Comparison of ENCODE assay signal across 18 cellular contexts in the genomic region with DNA sequence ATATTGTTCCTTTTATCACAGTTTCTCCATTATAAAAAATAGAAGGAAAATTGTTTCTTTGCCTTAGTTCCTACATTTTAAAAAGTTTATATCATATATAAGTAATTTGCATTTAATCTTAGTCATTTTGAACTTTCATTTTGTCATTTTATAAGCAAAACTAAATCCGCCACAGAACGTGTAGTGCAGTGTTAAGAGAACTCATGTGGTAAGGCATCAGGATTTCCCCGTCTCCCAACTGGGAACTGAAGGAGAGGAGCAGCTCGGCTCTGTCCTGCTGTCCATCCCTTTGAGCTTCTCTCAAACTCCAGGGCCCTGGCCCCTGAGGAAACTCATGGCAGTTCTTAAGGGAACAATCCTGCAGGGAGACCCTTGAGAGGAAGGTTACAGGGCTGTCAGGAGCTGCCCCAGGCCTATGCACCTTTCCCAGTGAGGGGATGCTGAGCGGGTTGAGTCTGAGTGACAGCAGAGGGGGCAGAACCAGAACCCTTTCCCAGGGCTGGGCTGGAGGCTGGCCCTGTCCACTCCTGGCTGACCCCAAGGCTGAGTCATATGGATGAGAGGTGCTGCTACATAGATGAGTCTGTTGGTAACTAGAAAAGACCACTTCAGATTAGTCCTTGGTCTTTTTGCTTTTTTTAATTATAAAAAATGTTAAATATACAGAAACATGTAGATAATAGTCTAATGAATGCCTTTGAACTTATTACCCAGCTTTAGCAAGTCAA.
"Had no signal": no experiment of that assay in that cellular context is flagged by ENCODE, and none has a peak within 500 bp of the region (broad histone marks: within the 10 kb centered on the region; RNA-seq: fewer than 3 reads in every experiment).

No MANE protein-coding gene starts in this region.

- H3K36me3 ChIP-seq: breast epithelium, gastrocnemius medialis, heart left ventricle had no signal

- ATAC-seq: gastrocnemius medialis; heart left ventricle; stimulated activated memory B cell treated with anti-CD40 and anti-IgM and Interleukin-4, amounts not matched to agents 10 μg/mL and 1 μg/mL and 100 μg/mL, for 72 hours had no signal

- H3K27ac ChIP-seq: breast epithelium, gastrocnemius medialis, heart left ventricle, neutrophil had no signal

- FAIRE-seq: islet of Langerhans, TTC549, urothelium cell line had no signal

- DNase-seq: activated CD4-positive, alpha-beta T cell treated with anti-CD3 and anti-CD28 coated beads, Interleukin-2, amount 50 U/mL, for 1 hour; activated CD4-positive, CD25-positive, alpha-beta regulatory T cell; activated gamma-delta T cell treated with Interleukin-2 at 50 U/mL for 16 hours; activated naive CD8-positive, alpha-beta T cell treated with anti-CD3 and anti-CD28 coated beads, Interleukin-2, amount 10 ng/mL, durations not matched to agents 7 days and 5 days; aorta; cerebellar nuclear complex; effector memory CD4-positive, alpha-beta T cell; gastrocnemius medialis; heart left ventricle; naive B cell; SW 1271 had no signal

- H3K27ac Mint-ChIP-seq: activated naive CD8-positive, alpha-beta T cell treated with anti-CD3 and anti-CD28 coated beads, Interleukin-2, amount 10 ng/mL, durations not matched to agents 7 days and 5 days; dendritic cell treated with granulocyte-macrophage colony-stimulating factor and Interleukin-4, amounts not matched to agents 40 ng/mL and 50 ng/mL, for 4 days; stimulated activated memory B cell treated with anti-CD40 and anti-IgM and Interleukin-4, amounts not matched to agents 10 μg/mL and 1 μg/mL and 100 μg/mL, for 72 hours had no signal

- H3K27me3 Mint-ChIP-seq: activated naive CD8-positive, alpha-beta T cell treated with anti-CD3 and anti-CD28 coated beads, Interleukin-2, amount 10 ng/mL, durations not matched to agents 7 days and 5 days; dendritic cell treated with granulocyte-macrophage colony-stimulating factor and Interleukin-4, amounts not matched to agents 40 ng/mL and 50 ng/mL, for 4 days; naive B cell; stimulated activated memory B cell treated with anti-CD40 and anti-IgM and Interleukin-4, amounts not matched to agents 10 μg/mL and 1 μg/mL and 100 μg/mL, for 72 hours had no signal

- H3K27me3 ChIP-seq: breast epithelium, gastrocnemius medialis, heart left ventricle, neutrophil had no signal

- H3K9me3 ChIP-seq: breast epithelium, neutrophil had no signal

- H3K4me3 Mint-ChIP-seq: activated naive CD8-positive, alpha-beta T cell treated with anti-CD3 and anti-CD28 coated beads, Interleukin-2, amount 10 ng/mL, durations not matched to agents 7 days and 5 days; dendritic cell treated with granulocyte-macrophage colony-stimulating factor and Interleukin-4, amounts not matched to agents 40 ng/mL and 50 ng/mL, for 4 days; naive B cell; stimulated activated memory B cell treated with anti-CD40 and anti-IgM and Interleukin-4, amounts not matched to agents 10 μg/mL and 1 μg/mL and 100 μg/mL, for 72 hours had no signal

- H3K4me1 ChIP-seq: breast epithelium, gastrocnemius medialis had no signal

- H3K4me3 ChIP-seq: breast epithelium, gastrocnemius medialis, heart left ventricle had no signal
